Comparison of ENCODE assay signal across 8 cellular contexts in genomic region chr13:99501952-99502310, GRCh38. TPM values are rescaled to one million over a fixed set of nuclear protein-coding genes. Genes with fewer than 3 reads are reported as not detected.
A peak's percentile ranks its signal among the peaks of the same experiment; 100 is the strongest.
DNase-seq lines count a peak whose midpoint lies in the region; ATAC-seq and TF ChIP-seq lines count a peak whose summit lies in the region.

No MANE protein-coding gene starts in this region.

- TF ChIP-seq CTCF in SU-DHL-6 (IDR thresholded peaks at IDR 0.05; ENCODE audit: insufficient read depth, low read length, poor library complexity, severe bottlenecking) (no peak), upper lobe of right lung (IDR thresholded peaks at IDR 0.05) (no peak)

- H3K9me3 ChIP-seq in SU-DHL-6 (ENCODE audit: insufficient read depth, low read length) (no peaks in the 10 kb centered on the region), upper lobe of right lung (no peaks in the 10 kb centered on the region)

- H3K27ac ChIP-seq in SU-DHL-6 (ENCODE audit: low read depth, low read length) (peak overlapping the region; percentile 79), upper lobe of right lung (peak overlapping the region; percentile 92)

- H3K36me3 Mint-ChIP-seq in activated CD8-positive, alpha-beta memory T cell treated with anti-CD3 and anti-CD28 coated beads, Interleukin-2, amount 10 ng/mL, durations not matched to agents 7 days and 5 days = peaks cover 17% of the 10 kb centered on the region
- peaks cover 29% of the 10 kb centered on the region for H3K36me3 Mint-ChIP-seq in dendritic cell treated with granulocyte-macrophage colony-stimulating factor and Interleukin-4, amounts not matched to agents 40 ng/mL and 50 ng/mL, for 4 days (ENCODE audit: low read depth)
- no peaks in the 10 kb centered on the region for H3K36me3 Mint-ChIP-seq in memory B cell

- no peak overlapping the region for H2AFZ ChIP-seq in SU-DHL-6 (ENCODE audit: low read depth, low read length, severe bottlenecking)

- H3K9me3 Mint-ChIP-seq in activated CD8-positive, alpha-beta memory T cell treated with anti-CD3 and anti-CD28 coated beads, Interleukin-2, amount 10 ng/mL, durations not matched to agents 7 days and 5 days (ENCODE audit: low read depth) = no peaks in the 10 kb centered on the region
- no peaks in the 10 kb centered on the region for H3K9me3 Mint-ChIP-seq in dendritic cell treated with granulocyte-macrophage colony-stimulating factor and Interleukin-4, amounts not matched to agents 40 ng/mL and 50 ng/mL, for 4 days
- peaks cover 2% of the 10 kb centered on the region for H3K9me3 Mint-ChIP-seq in memory B cell

- no peak for ATAC-seq in activated CD8-positive, alpha-beta memory T cell treated with anti-CD3 and anti-CD28 coated beads, Interleukin-2, amount 10 ng/mL, durations not matched to agents 7 days and 5 days
- ATAC-seq in memory B cell (ENCODE audit: low read depth) (no peak), upper lobe of right lung (peak; percentile 0)

- peaks cover 71% of the 10 kb centered on the region for H3K4me1 Mint-ChIP-seq in activated CD8-positive, alpha-beta memory T cell treated with anti-CD3 and anti-CD28 coated beads, Interleukin-2, amount 10 ng/mL, durations not matched to agents 7 days and 5 days
- H3K4me1 Mint-ChIP-seq in dendritic cell treated with granulocyte-macrophage colony-stimulating factor and Interleukin-4, amounts not matched to agents 40 ng/mL and 50 ng/mL, for 4 days (ENCODE audit: low read depth) = peaks cover 66% of the 10 kb centered on the region
- peaks cover 47% of the 10 kb centered on the region for H3K4me1 Mint-ChIP-seq in memory B cell

- H3K27ac Mint-ChIP-seq in activated CD8-positive, alpha-beta memory T cell treated with anti-CD3 and anti-CD28 coated beads, Interleukin-2, amount 10 ng/mL, durations not matched to agents 7 days and 5 days = peak overlapping the region; percentile 96
- H3K27ac Mint-ChIP-seq in dendritic cell treated with granulocyte-macrophage colony-stimulating factor and Interleukin-4, amounts not matched to agents 40 ng/mL and 50 ng/mL, for 4 days = peak overlapping the region; percentile 99
- peak overlapping the region; percentile 97 for H3K27ac Mint-ChIP-seq in memory B cell

- H3K27me3 ChIP-seq in SU-DHL-6 (ENCODE audit: low read length) (no peaks in the 10 kb centered on the region), upper lobe of right lung (no peaks in the 10 kb centered on the region)

- H3K27me3 Mint-ChIP-seq in activated CD8-positive, alpha-beta memory T cell treated with anti-CD3 and anti-CD28 coated beads, Interleukin-2, amount 10 ng/mL, durations not matched to agents 7 days and 5 days = no peaks in the 10 kb centered on the region
- no peaks in the 10 kb centered on the region for H3K27me3 Mint-ChIP-seq in dendritic cell treated with granulocyte-macrophage colony-stimulating factor and Interleukin-4, amounts not matched to agents 40 ng/mL and 50 ng/mL, for 4 days
- H3K27me3 Mint-ChIP-seq in memory B cell = no peaks in the 10 kb centered on the region

- H3F3A ChIP-seq in SU-DHL-6 (ENCODE audit: insufficient read depth) = peaks cover 32% of the 10 kb centered on the region

- DNase-seq in activated CD8-positive, alpha-beta memory T cell treated with anti-CD3 and anti-CD28 coated beads, Interleukin-2, amount 10 ng/mL, durations not matched to agents 7 days and 5 days = peak; percentile 54
- DNase-seq in activated CD8-positive, alpha-beta memory T cell treated with anti-CD3 and anti-CD28 coated beads, Interleukin-2, amount 50 U/mL, for 48 hours = no peak
- no peak for DNase-seq in memory B cell (ENCODE audit: low spot score in 2 of 2)
- no peak for DNase-seq in upper lobe of right lung
- DNase-seq in NCI-H1436 (lab: John Stamatoyannopoulos, UW) = no peak
- no peak for DNase-seq in epidermal melanocyte (ENCODE audit: insufficient read length, low spot score)

- H3K9me2 ChIP-seq in SU-DHL-6 (replicated peaks; ENCODE audit: insufficient read depth, low read length) = no peaks in the 10 kb centered on the region

- CTCF ChIA-PET in activated CD8-positive, alpha-beta memory T cell treated with anti-CD3 and anti-CD28 coated beads, Interleukin-2, amount 10 ng/mL, durations not matched to agents 7 days and 5 days (lab: Charles Lee) = interaction anchor here (0.8 to 2.5 kb wide), 10 partner anchors 36 to 235 kb away, joined by 3 to 11 read pairs (median 4); no protein-coding TSS in a partner anchor

- H4K20me1 ChIP-seq in SU-DHL-6 (ENCODE audit: low read depth, low read length) = 0 out of 2 replicates have a peak, but pooled peaks cover 6% of the 10 kb centered on the region

- peak overlapping the region; percentile 97 for H3K4me3 Mint-ChIP-seq in activated CD8-positive, alpha-beta memory T cell treated with anti-CD3 and anti-CD28 coated beads, Interleukin-2, amount 10 ng/mL, durations not matched to agents 7 days and 5 days
- peak overlapping the region; percentile 100 for H3K4me3 Mint-ChIP-seq in dendritic cell treated with granulocyte-macrophage colony-stimulating factor and Interleukin-4, amounts not matched to agents 40 ng/mL and 50 ng/mL, for 4 days
- H3K4me3 Mint-ChIP-seq in memory B cell = peak overlapping the region; percentile 97

- H3K4me1 ChIP-seq in upper lobe of right lung = peaks cover 64% of the 10 kb centered on the region

- H3K4me3 ChIP-seq in SU-DHL-6 (ENCODE audit: insufficient read depth, low read length, poor library complexity, severe bottlenecking) (peak overlapping the region; percentile 92), upper lobe of right lung (peak overlapping the region; percentile 87)

- H3K4me2 ChIP-seq in SU-DHL-6 (ENCODE audit: low read depth, low read length, poor library complexity, severe bottlenecking) = peak overlapping the region; percentile 83

- intact Hi-C loops in dendritic cell treated with granulocyte-macrophage colony-stimulating factor and Interleukin-4, amounts not matched to agents 40 ng/mL and 50 ng/mL, for 4 days (cut with micrococcal nuclease) = loop anchor here (5.0 kb wide), 2 partner anchors 105 to 220 kb away; partner anchors contain the start of gene CLYBL
- intact Hi-C loops in upper lobe of right lung (cut with DNase I) = no loop called here

- H3K9ac ChIP-seq in SU-DHL-6 (ENCODE audit: low read length) = peak overlapping the region; percentile 86

- H3K36me3 ChIP-seq in SU-DHL-6 (ENCODE audit: low read length) (no peaks in the 10 kb centered on the region), upper lobe of right lung (no peaks in the 10 kb centered on the region)

- H3K79me2 ChIP-seq in SU-DHL-6 (ENCODE audit: insufficient read depth, low read length) = peaks cover 56% of the 10 kb centered on the region

RNA-seq across cellular contexts. Expression of gene TM9SF2, which starts 0.7 kb away (rescaled TPM):
- total RNA-seq in activated CD8-positive, alpha-beta memory T cell treated with anti-CD3 and anti-CD28 coated beads, Interleukin-2, amount 10 ng/mL, durations not matched to agents 7 days and 5 days = 10 to 100 TPM; 67.9 to 79.4 TPM
- 132 TPM for total RNA-seq in upper lobe of right lung
